28 cellular contexts compared by ENCODE assay signal in genomic region chr10:114678806-114679205, GRCh38. TPM values are rescaled to one million over a fixed set of nuclear protein-coding genes. Genes with fewer than 3 reads are reported as not detected.
DNase-seq lines count a peak whose midpoint lies in the region; ATAC-seq and TF ChIP-seq lines count a peak whose summit lies in the region.
"Had no signal": no experiment of that assay in that cellular context is flagged by ENCODE, and none has a peak within 500 bp of the region (broad histone marks: within the 10 kb centered on the region; RNA-seq: fewer than 3 reads in every experiment).

No MANE protein-coding gene starts in this region.

- H4K8ac ChIP-seq in IMR-90 (ENCODE audit: low read depth in 2 of 2, low read length in 2 of 2) = no peak overlapping the region

- H3K4me1 ChIP-seq in IMR-90 (ENCODE audit: control insufficient read depth, insufficient read depth, low read length) (peaks cover 2% of the 10 kb centered on the region; the same call in 1 of the 2 replicates), Panc1 (ENCODE audit: control insufficient read depth, insufficient read depth, low read length) (peaks cover 61% of the 10 kb centered on the region), neuron (ENCODE audit: insufficient read depth, low read length) (peaks cover 31% of the 10 kb centered on the region)
- H3K4me1 ChIP-seq: BLaER1 had no signal

- no peak overlapping the region for H3K4me3 ChIP-seq in IMR-90 (ENCODE audit: insufficient read depth, low read depth, low read length)
- no peak overlapping the region for H3K4me3 ChIP-seq in Panc1 (ENCODE audit: low read depth in 2 of 2, low read length in 2 of 2)
- no peak overlapping the region for H3K4me3 ChIP-seq in neuron (ENCODE audit: low read length)
- no peak overlapping the region for H3K4me3 ChIP-seq in coronary artery
- H3K4me3 ChIP-seq: BLaER1, PC-9, sigmoid colon, testis had no signal

- in situ Hi-C loops in IMR-90 (cut with MboI; ENCODE audit: low sequenced_read_pairs) (no loop called here), Panc1 (cut with HindIII; ENCODE audit: low pct_unique_long_range_greater_than_20kb, low sequenced_read_pairs) (no loop called here)

- H3K36me3 ChIP-seq in IMR-90 (ENCODE audit: control insufficient read depth, insufficient read depth, low read length) (no peaks in the 10 kb centered on the region), Panc1 (ENCODE audit: control insufficient read depth, insufficient read depth, low read length) (no peaks in the 10 kb centered on the region), neuron (ENCODE audit: insufficient read depth, low read length) (no peaks in the 10 kb centered on the region)
- H3K36me3 ChIP-seq: BLaER1, sigmoid colon had no signal

- H3K4me2 ChIP-seq in IMR-90 (ENCODE audit: low read depth, low read length) = no peak overlapping the region
- H3K4me2 ChIP-seq: BLaER1, PC-9 had no signal

- no peak overlapping the region for H2BK20ac ChIP-seq in IMR-90 (ENCODE audit: low read depth, low read length)

- H4K91ac ChIP-seq in IMR-90 (ENCODE audit: insufficient read depth, low read depth, low read length) = no peak overlapping the region

- POLR2A ChIA-PET in IMR-90 (lab: Charles Lee; ENCODE audit: unreplicated experiment) (interaction anchor here (0.7 kb wide), 1 partner anchor 371 kb away, joined by 3 read pairs; no protein-coding TSS in a partner anchor), Panc1 (lab: Charles Lee) (no interaction called here)

- H2AK9ac ChIP-seq in IMR-90 (replicated peaks; ENCODE audit: low read depth, low read length, poor library complexity) = no peak overlapping the region

- no peak overlapping the region for H3K56ac ChIP-seq in IMR-90 (ENCODE audit: extremely low read depth, insufficient read depth, low read length)

- no peak overlapping the region for H4K5ac ChIP-seq in IMR-90 (ENCODE audit: low read depth, low read length)

- no peak overlapping the region for H2AK5ac ChIP-seq in IMR-90 (ENCODE audit: low read depth, low read length)

- no peaks in the 10 kb centered on the region for H3K27me3 ChIP-seq in IMR-90 (ENCODE audit: control insufficient read depth, insufficient read depth, low read length)
- no peaks in the 10 kb centered on the region for H3K27me3 ChIP-seq in Panc1 (ENCODE audit: control insufficient read depth, insufficient read depth, low read length)
- H3K27me3 ChIP-seq in neuron (ENCODE audit: insufficient read depth, low read length) = no peaks in the 10 kb centered on the region
- H3K27me3 ChIP-seq: BLaER1, sigmoid colon, testis had no signal

- no peak overlapping the region for H3K14ac ChIP-seq in IMR-90 (replicated peaks; ENCODE audit: low read depth, low read length)

- no peak overlapping the region for H3K23ac ChIP-seq in IMR-90 (ENCODE audit: low read depth, low read length)

- no peak overlapping the region for H3K4ac ChIP-seq in IMR-90 (ENCODE audit: low read depth, low read length)

- no peak overlapping the region for H2BK5ac ChIP-seq in IMR-90 (ENCODE audit: low read depth, low read length, poor library complexity, severe bottlenecking)

- ATAC-seq in IMR-90 (ENCODE audit: low read depth) (peak; percentile 21; the same call in 1 of the 2 replicates), Panc1 (peak; percentile 55)
- ATAC-seq: T-helper 17 cell had no signal

- dilution Hi-C loops in IMR-90 (cut with HindIII; ENCODE audit: low sequenced_read_pairs, unreplicated experiment) = no loop called here

- no CpG with 5 or more reads among the region's 2 CpGs for WGBS in IMR-90 (ENCODE audit: extremely low coverage in 2 of 2, insufficient read length in 1 of 2), 2 experiments

- TF ChIP-seq CTCF in IMR-90 (conservative IDR thresholded peaks at IDR 0.05; ENCODE audit: low read depth, low read length) (no peak), Panc1 (IDR thresholded peaks at IDR 0.05) (no peak), coronary artery (IDR thresholded peaks at IDR 0.05) (no peak)

- no peak overlapping the region for H2BK15ac ChIP-seq in IMR-90 (ENCODE audit: low read depth, low read length)

- no peak overlapping the region for H2AFZ ChIP-seq in IMR-90 (replicated peaks; ENCODE audit: low read length, poor library complexity)
- H2AFZ ChIP-seq in neuron (ENCODE audit: low read depth, low read length) = peak overlapping the region; percentile 48
- H2AFZ ChIP-seq: PC-9 had no signal

- TF ChIP-seq POLR2A in IMR-90 (IDR thresholded peaks at IDR 0.05; ENCODE audit: low read depth, low read length) = no peak

- CTCF ChIA-PET in IMR-90 (lab: Yijun Ruan, JAX) = interaction anchor here (0.9 kb wide), 1 partner anchor 198 kb away, joined by 3 read pairs; no protein-coding TSS in a partner anchor
- CTCF ChIA-PET in Panc1 (lab: Charles Lee) = interaction anchor here (0.7 kb wide), 1 partner anchor 38 kb away, joined by 17 read pairs; no protein-coding TSS in a partner anchor

- intact Hi-C loops in IMR-90 (cut with micrococcal nuclease) = no loop called here
- intact Hi-C loops in Panc1 (cut with micrococcal nuclease; ENCODE audit: unreplicated experiment) = no loop called here

- DNase-seq in IMR-90 (no peak), Panc1 (ENCODE audit: low read depth, low spot score) (no peak), epithelial cell of prostate (ENCODE audit: low read depth, low spot score) (no peak), HuH-7.5 (ENCODE audit: low spot score) (no peak), SKM-1 treated with dmso at 0.1 percent for 144 hours (lab: John Stamatoyannopoulos, UW; ENCODE audit: unreplicated experiment) (no peak), coronary artery (ENCODE audit: low spot score) (no peak)
- no peak for DNase-seq in NK-92 treated with Interleukin-12 subunit alpha and Interleukin-12 subunit beta, amount 100 ng/mL, for 24 hours (lab: John Stamatoyannopoulos, UW)
- DNase-seq: activated CD4-positive, alpha-beta T cell treated with anti-CD3 and anti-CD28 coated beads for 1 hour; activated gamma-delta T cell; activated naive CD8-positive, alpha-beta T cell treated with anti-CD3 and anti-CD28 coated beads, Interleukin-2, amount 10 ng/mL, durations not matched to agents 7 days and 5 days; activated T-cell treated with anti-CD3 and anti-CD28 coated beads, Interleukin-2, amount 50 U/mL, for 1 hour; central memory CD4-positive, alpha-beta T cell; H9; head of caudate nucleus; KG1; MM.1S; NCI-H1436 treated with DMSO at 0.1 percent for 48 hours; NCI-H345; PC-9; posterior cingulate gyrus; SIG-M5; sigmoid colon; stimulated activated CD4-positive, alpha-beta T cell treated with anti-CD3 and anti-CD28 coated beads, Interleukin-15, amount 100 ng/mL, for 24 hours; stimulated activated naive CD4-positive, alpha-beta T cell treated with Interleukin-2 at 50 U/mL for 16 hours; T-helper 17 cell; testis had no signal

- H3K18ac ChIP-seq in IMR-90 (ENCODE audit: low read depth, low read length) = no peak overlapping the region; the same call in 1 of the 2 replicates

- H3K27ac ChIP-seq in IMR-90 (ENCODE audit: insufficient read depth, low read length) (no peak overlapping the region), Panc1 (ENCODE audit: low read length) (peak overlapping the region; percentile 100), epithelial cell of prostate (peak overlapping the region; percentile 31), coronary artery (no peak overlapping the region)
- H3K27ac ChIP-seq: BLaER1, PC-9, sigmoid colon, testis had no signal

- H3K9me1 ChIP-seq in IMR-90 (ENCODE audit: insufficient read depth, low read length) = peaks cover 10% of the 10 kb centered on the region; the same call in 1 of the 2 replicates

- no peaks in the 10 kb centered on the region for H3K79me1 ChIP-seq in IMR-90 (ENCODE audit: low read depth in 1 of 2, low read length in 2 of 2)

- BruUV-seq in IMR-90 (replicated peaks; lab: Mats Ljungman, UMichigan) = no TSS peak
- no TSS peak for BruUV-seq in Panc1 (replicated peaks; lab: Mats Ljungman, UMichigan)

- H4K20me1 ChIP-seq in IMR-90 (ENCODE audit: insufficient read depth, low read length) = no peaks in the 10 kb centered on the region
- H4K20me1 ChIP-seq: BLaER1 had no signal

- no peak overlapping the region for H2BK120ac ChIP-seq in IMR-90 (ENCODE audit: low read depth, low read length)

- TF ChIP-seq RAD21 in IMR-90 (IDR thresholded peaks at IDR 0.05; ENCODE audit: low read length) = no peak

- no peaks in the 10 kb centered on the region for H3K9me3 ChIP-seq in IMR-90 (ENCODE audit: control insufficient read depth, insufficient read depth, low read length)
- H3K9me3 ChIP-seq in Panc1 (ENCODE audit: control insufficient read depth, insufficient read depth, low read depth, low read length) = no peaks in the 10 kb centered on the region
- peaks cover 3% of the 10 kb centered on the region for H3K9me3 ChIP-seq in neuron (ENCODE audit: low read length)
- H3K9me3 ChIP-seq: BLaER1, sigmoid colon, testis had no signal

- H3K9ac ChIP-seq in IMR-90 (ENCODE audit: low read depth, low read length) = no peak overlapping the region
- H3K9ac ChIP-seq: BLaER1 had no signal

TF ChIP-seq in IMR-90, 13 proteins besides CTCF, POLR2A, EP300 and RAD21 (continues in another document):
- TF ChIP-seq USF2 (IDR thresholded peaks at IDR 0.05; ENCODE audit: low read depth, low read length) (no peak), RFX5 (IDR thresholded peaks at IDR 0.05; ENCODE audit: low read depth, low read length) (no peak), MAZ (IDR thresholded peaks at IDR 0.05; ENCODE audit: borderline replicate concordance, low read depth, low read length) (no peak), NFE2L2 (IDR thresholded peaks at IDR 0.05; ENCODE audit: low read depth, low read length) (no peak), FOS (IDR thresholded peaks at IDR 0.05; ENCODE audit: low read depth, low read length) (no peak), RCOR1 (IDR thresholded peaks at IDR 0.05; ENCODE audit: insufficient replicate concordance, low read length) (no peak), MAFK (IDR thresholded peaks at IDR 0.05; ENCODE audit: low read depth, low read length) (no peak), CHD1 (IDR thresholded peaks at IDR 0.05; ENCODE audit: low read depth, low read length) (no peak)

RNA-seq across cellular contexts. Expression of gene ABLIM1, which starts 20.7 kb away (rescaled TPM):
- 9.9 and 11.1 TPM in 2 replicates for total RNA-seq in IMR-90 (2012; rRNA removed)
- polyA plus RNA-seq in IMR-90 (2012; rRNA removed) = 7.7 and 8.1 TPM in 2 replicates
- 2.7 and 6.9 TPM in 2 replicates for polyA plus RNA-seq in IMR-90 (2012; cell fraction: cytosol; rRNA removed)
- polyA plus RNA-seq in IMR-90 (2012; cell fraction: nucleus; rRNA removed; ENCODE audit: low replicate concordance) = 10.3 and 22.7 TPM in 2 replicates
- total RNA-seq in Panc1 (2021; ENCODE audit: unreplicated experiment) = 274 TPM
- 97.4 TPM for polyA plus RNA-seq in Panc1 (2012; ENCODE audit: insufficient read length)

Comparison
In these comparisons a context has a peak if more than half of its experiments do, and no peak if none do; other contexts are left out.
1. H3K27ac ChIP-seq: peak in Panc1 (single experiment) and epithelial cell of prostate (single experiment); none in IMR-90 (single experiment) and coronary artery (0 of 2).
2. RNA of gene ABLIM1, which starts 20.7 kb away (total RNA-seq): 274 TPM in Panc1 (single experiment); 9.9 to 11.1 TPM in IMR-90; every median in the first group is over 10 times any median in the second.